Comparison of ENCODE assay signal across 9 cellular contexts in the genomic region with DNA sequence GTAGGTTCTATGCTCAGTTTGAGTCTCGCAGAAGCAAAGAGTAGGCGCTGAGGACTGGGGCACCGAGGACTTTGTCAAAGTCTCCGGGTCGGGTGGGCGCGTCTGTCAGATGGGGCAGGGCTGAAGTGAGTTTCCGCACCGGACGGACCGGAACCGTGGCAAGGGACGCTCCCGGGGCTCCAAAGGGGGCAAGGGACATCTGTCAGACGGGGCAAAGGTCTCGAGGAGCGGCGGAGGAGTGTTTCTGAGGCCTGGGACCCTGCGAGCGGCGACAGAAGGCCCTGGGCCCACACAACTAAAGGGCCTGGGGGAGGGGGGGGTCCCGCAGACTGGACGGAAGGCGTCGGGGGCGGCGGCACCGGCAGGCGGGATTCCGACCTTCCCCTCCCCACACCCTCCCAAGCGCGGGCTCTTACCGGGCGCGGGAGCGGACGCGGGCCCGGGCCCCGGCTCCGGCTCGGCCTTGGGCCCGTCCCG. TPM values are rescaled to one million over a fixed set of nuclear protein-coding genes. Genes with fewer than 3 reads are reported as not detected.
A peak's percentile ranks its signal among the peaks of the same experiment; 100 is the strongest.
DNase-seq lines count a peak whose midpoint lies in the region; TF ChIP-seq lines count a peak whose summit lies in the region.
"Had no signal": no experiment of that assay in that cellular context is flagged by ENCODE, and none has a peak within 500 bp of the region (broad histone marks: within the 10 kb centered on the region; RNA-seq: fewer than 3 reads in every experiment).

No MANE protein-coding gene starts in this region.

- intact Hi-C loops in CD4-positive, alpha-beta memory T cell (cut with micrococcal nuclease) = loop anchor here (1.0 to 2.0 kb wide), 5 partner anchors 13 to 124 kb away; no protein-coding TSS in a partner anchor
- intact Hi-C loops in activated T-helper 1 cell treated with anti-CD3 and anti-CD28 coated beads, Interleukin-12 subunit alpha, Interleukin-12 subunit beta, Interleukin-2, Interleukin-4 antibody, amounts not matched to agents 30 ng/mL and 10 ng/mL and 1 ng/mL, durations not matched to agents 14 hours and 24 hours and 36 hours (cut with micrococcal nuclease) = loop anchor here (1.0 kb wide), 4 partner anchors 13 to 123 kb away; a partner anchor contains a TSS

- DNase-seq in CD4-positive, alpha-beta memory T cell = no peak
- DNase-seq in HFFc6 (no peak), iPS DF 6.9 (ENCODE audit: low read depth, low spot score) (no peak), AG20443 (ENCODE audit: low spot score) (no peak), NCI-H187 (lab: John Stamatoyannopoulos, UW) (no peak), NCI-H1105 treated with DMSO at 0.1 percent for 48 hours (lab: John Stamatoyannopoulos, UW) (no peak)
- no peak for DNase-seq in activated T-helper 1 cell treated with anti-CD3 and anti-CD28 coated beads, Interleukin-12 subunit alpha, Interleukin-12 subunit beta, Interleukin-2, Interleukin-4 antibody, amounts not matched to agents 30 ng/mL and 10 ng/mL and 1 ng/mL, durations not matched to agents 14 hours and 24 hours and 36 hours (ENCODE audit: low spot score)
- DNase-seq in stimulated activated CD4-positive, alpha-beta T cell treated with anti-CD3 and anti-CD28 coated beads, Interleukin-1b, Interleukin-23, amount 100 ng/mL, for 48 hours = peak; percentile 36

- no peaks in the 10 kb centered on the region for H3K27me3 ChIP-seq in CD4-positive, alpha-beta memory T cell (ENCODE audit: insufficient read depth, low read length)
- H3K27me3 ChIP-seq in iPS DF 6.9 (ENCODE audit: control insufficient read depth, insufficient read depth, low read length) = no peaks in the 10 kb centered on the region

- H3K4me3 Mint-ChIP-seq in CD4-positive, alpha-beta memory T cell = peak overlapping the region; percentile 92 to 96 (median 94)
- H3K4me3 Mint-ChIP-seq in HFFc6 = peak overlapping the region; percentile 92
- H3K4me3 Mint-ChIP-seq in activated T-helper 1 cell treated with anti-CD3 and anti-CD28 coated beads, Interleukin-12 subunit alpha, Interleukin-12 subunit beta, Interleukin-2, Interleukin-4 antibody, amounts not matched to agents 30 ng/mL and 10 ng/mL and 1 ng/mL, durations not matched to agents 14 hours and 24 hours and 36 hours = peak overlapping the region; percentile 99

- H3K4me1 ChIP-seq in CD4-positive, alpha-beta memory T cell (ENCODE audit: insufficient read depth, low read length) = peaks cover 31% of the 10 kb centered on the region
- H3K4me1 ChIP-seq in iPS DF 6.9 (ENCODE audit: control insufficient read depth, insufficient read depth, low read length) = peaks cover 6% of the 10 kb centered on the region

- TF ChIP-seq CTCF in HFFc6 (IDR thresholded peaks at IDR 0.05) = no peak

- peaks cover 0 to 3% (median 0%) of the 10 kb centered on the region in 8 donors for H3K9me3 Mint-ChIP-seq in CD4-positive, alpha-beta memory T cell
- H3K9me3 Mint-ChIP-seq in HFFc6 = no peaks in the 10 kb centered on the region
- no peaks in the 10 kb centered on the region for H3K9me3 Mint-ChIP-seq in activated T-helper 1 cell treated with anti-CD3 and anti-CD28 coated beads, Interleukin-12 subunit alpha, Interleukin-12 subunit beta, Interleukin-2, Interleukin-4 antibody, amounts not matched to agents 30 ng/mL and 10 ng/mL and 1 ng/mL, durations not matched to agents 14 hours and 24 hours and 36 hours

- H3K36me3 ChIP-seq in CD4-positive, alpha-beta memory T cell (ENCODE audit: insufficient read depth, low read length) = peaks cover 7% of the 10 kb centered on the region
- H3K36me3 ChIP-seq in iPS DF 6.9 (ENCODE audit: control insufficient read depth, insufficient read depth, low read length) = peaks cover 4% of the 10 kb centered on the region; the same call in 1 of the 2 replicates

- H3K27ac Mint-ChIP-seq in CD4-positive, alpha-beta memory T cell = peak overlapping the region; percentile 86 to 98 (median 94)
- H3K27ac Mint-ChIP-seq in HFFc6 = peak overlapping the region; percentile 86
- H3K27ac Mint-ChIP-seq in activated T-helper 1 cell treated with anti-CD3 and anti-CD28 coated beads, Interleukin-12 subunit alpha, Interleukin-12 subunit beta, Interleukin-2, Interleukin-4 antibody, amounts not matched to agents 30 ng/mL and 10 ng/mL and 1 ng/mL, durations not matched to agents 14 hours and 24 hours and 36 hours = peak overlapping the region; percentile 96

- no CpG with 5 or more reads among the region's 44 CpGs for WGBS in iPS DF 6.9 (ENCODE audit: insufficient coverage, insufficient read length)

- H3K9me3 ChIP-seq in CD4-positive, alpha-beta memory T cell (ENCODE audit: control insufficient read depth in 1 of 2, low read length in 2 of 2) = no peaks in the 10 kb centered on the region
- H3K9me3 ChIP-seq in iPS DF 6.9 (ENCODE audit: control insufficient read depth, insufficient read depth, low read length) = no peaks in the 10 kb centered on the region

- H3K27me3 Mint-ChIP-seq in CD4-positive, alpha-beta memory T cell = no peaks in the 10 kb centered on the region
- peaks cover 5% of the 10 kb centered on the region for H3K27me3 Mint-ChIP-seq in HFFc6 (ENCODE audit: insufficient read depth)
- no peaks in the 10 kb centered on the region for H3K27me3 Mint-ChIP-seq in activated T-helper 1 cell treated with anti-CD3 and anti-CD28 coated beads, Interleukin-12 subunit alpha, Interleukin-12 subunit beta, Interleukin-2, Interleukin-4 antibody, amounts not matched to agents 30 ng/mL and 10 ng/mL and 1 ng/mL, durations not matched to agents 14 hours and 24 hours and 36 hours (ENCODE audit: insufficient read depth)

- POLR2A ChIA-PET in CD4-positive, alpha-beta memory T cell (lab: Charles Lee; ENCODE audit: partially characterized antibody) = interaction anchor here (0.7 to 4.1 kb wide), 19 partner anchors 12 to 938 kb away, joined by 3 to 75 read pairs (median 7); a partner anchor contains a TSS

- peaks cover 3 to 18% of the 10 kb centered on the region in 2 donors for H3K36me3 Mint-ChIP-seq in CD4-positive, alpha-beta memory T cell
- H3K36me3 Mint-ChIP-seq in HFFc6 (ENCODE audit: low read depth) = peaks cover 15% of the 10 kb centered on the region
- peaks cover 17% of the 10 kb centered on the region for H3K36me3 Mint-ChIP-seq in activated T-helper 1 cell treated with anti-CD3 and anti-CD28 coated beads, Interleukin-12 subunit alpha, Interleukin-12 subunit beta, Interleukin-2, Interleukin-4 antibody, amounts not matched to agents 30 ng/mL and 10 ng/mL and 1 ng/mL, durations not matched to agents 14 hours and 24 hours and 36 hours (ENCODE audit: low read depth)

- peak overlapping the region; percentile 74 for H3K27ac ChIP-seq in CD4-positive, alpha-beta memory T cell (ENCODE audit: low read depth, low read length)
- no peak overlapping the region for H3K27ac ChIP-seq in iPS DF 6.9 (ENCODE audit: low read length)

- peaks cover 21 to 44% (median 30%) of the 10 kb centered on the region in 4 donors for H3K4me1 Mint-ChIP-seq in CD4-positive, alpha-beta memory T cell
- H3K4me1 Mint-ChIP-seq in HFFc6 (ENCODE audit: low read depth) = peaks cover 23% of the 10 kb centered on the region
- H3K4me1 Mint-ChIP-seq in activated T-helper 1 cell treated with anti-CD3 and anti-CD28 coated beads, Interleukin-12 subunit alpha, Interleukin-12 subunit beta, Interleukin-2, Interleukin-4 antibody, amounts not matched to agents 30 ng/mL and 10 ng/mL and 1 ng/mL, durations not matched to agents 14 hours and 24 hours and 36 hours (ENCODE audit: low read depth) = peaks cover 31% of the 10 kb centered on the region

- CTCF ChIA-PET in CD4-positive, alpha-beta memory T cell (lab: Charles Lee; ENCODE audit: partially characterized antibody) = interaction anchor here (1.3 to 4.7 kb wide), 5 partner anchors 13 to 124 kb away, joined by 5 to 32 read pairs (median 12); a partner anchor contains a TSS

- H3K4me3 ChIP-seq in CD4-positive, alpha-beta memory T cell (ENCODE audit: low read length in 2 of 2) = peak overlapping the region; percentile 38 to 62
- H3K4me3 ChIP-seq in iPS DF 6.9 (ENCODE audit: low read length) = peak overlapping the region; percentile 68

RNA-seq across cellular contexts. Expression of a gene that starts 13.3 kb away (rescaled TPM):
- total RNA-seq in CD4-positive, alpha-beta memory T cell = 100 to 1,000 TPM; 177 to 182 TPM
- 10 to 100 TPM; 31.4 to 61.4 TPM for polyA plus RNA-seq in CD4-positive, alpha-beta memory T cell
- 10 to 100 TPM; 49.4 to 54.4 (median 52.0) TPM for total RNA-seq in HFFc6 (2021; fragmentation: NEBNext Ultra II Directional; extraction: Animal tissue kit (Norgen Biotek cat#: 25700))
- 73.8 and 77.9 TPM in 2 replicates for total RNA-seq in activated T-helper 1 cell treated with anti-CD3 and anti-CD28 coated beads, Interleukin-12 subunit alpha, Interleukin-12 subunit beta, Interleukin-2, Interleukin-4 antibody, amounts not matched to agents 30 ng/mL and 10 ng/mL and 1 ng/mL, durations not matched to agents 14 hours and 24 hours and 36 hours

RNA-seq across cellular contexts. Expression of a gene that starts 17.7 kb away (rescaled TPM):
- total RNA-seq in CD4-positive, alpha-beta memory T cell = 10 to 100 TPM; 28.7 to 30.0 TPM
- 1 to 10 TPM in 1 of 2 donors, under 1 TPM in 1; 0.03 to 2.5 TPM for polyA plus RNA-seq in CD4-positive, alpha-beta memory T cell
- total RNA-seq in HFFc6 (2021; fragmentation: NEBNext Ultra II Directional; extraction: Animal tissue kit (Norgen Biotek cat#: 25700)) = 10 to 100 TPM; 39.3 to 54.3 (median 43.1) TPM
- 37.6 and 38.7 TPM in 2 replicates for total RNA-seq in activated T-helper 1 cell treated with anti-CD3 and anti-CD28 coated beads, Interleukin-12 subunit alpha, Interleukin-12 subunit beta, Interleukin-2, Interleukin-4 antibody, amounts not matched to agents 30 ng/mL and 10 ng/mL and 1 ng/mL, durations not matched to agents 14 hours and 24 hours and 36 hours

RNA-seq across cellular contexts. Expression of a gene that starts 32.3 kb away (rescaled TPM):
- total RNA-seq in CD4-positive, alpha-beta memory T cell = 100 to 1,000 TPM; 229 to 238 TPM
- polyA plus RNA-seq in CD4-positive, alpha-beta memory T cell = 100 to 1,000 TPM in 1 of 2 donors, 10 to 100 TPM in 1; 37.4 to 106 TPM
- not detected for total RNA-seq in HFFc6 (2021; fragmentation: NEBNext Ultra II Directional; extraction: Animal tissue kit (Norgen Biotek cat#: 25700))
- 130 and 132 TPM in 2 replicates for total RNA-seq in activated T-helper 1 cell treated with anti-CD3 and anti-CD28 coated beads, Interleukin-12 subunit alpha, Interleukin-12 subunit beta, Interleukin-2, Interleukin-4 antibody, amounts not matched to agents 30 ng/mL and 10 ng/mL and 1 ng/mL, durations not matched to agents 14 hours and 24 hours and 36 hours
- total RNA-seq: HT1080 had no signal

RNA-seq across cellular contexts. Expression of a gene that starts 47.2 kb away (rescaled TPM):
- under 1 TPM; 0.61 to 0.91 TPM for total RNA-seq in CD4-positive, alpha-beta memory T cell
- under 1 TPM; 0.19 to 0.23 TPM for polyA plus RNA-seq in CD4-positive, alpha-beta memory T cell
- not detected for total RNA-seq in HFFc6 (2021; fragmentation: NEBNext Ultra II Directional; extraction: Animal tissue kit (Norgen Biotek cat#: 25700))
- 0.07 TPM in 1 of 2 replicates, not detected in the other for total RNA-seq in activated T-helper 1 cell treated with anti-CD3 and anti-CD28 coated beads, Interleukin-12 subunit alpha, Interleukin-12 subunit beta, Interleukin-2, Interleukin-4 antibody, amounts not matched to agents 30 ng/mL and 10 ng/mL and 1 ng/mL, durations not matched to agents 14 hours and 24 hours and 36 hours
- total RNA-seq: HT1080 had no signal

RNA-seq across cellular contexts. Expression of a gene that starts 52.5 kb away (rescaled TPM):
- total RNA-seq in CD4-positive, alpha-beta memory T cell = 10 to 100 TPM; 69.9 to 71.5 TPM
- 10 to 100 TPM; 10.8 to 23.6 TPM for polyA plus RNA-seq in CD4-positive, alpha-beta memory T cell
- 10 to 100 TPM; 22.8 to 31.2 (median 29.6) TPM for total RNA-seq in HFFc6 (2021; fragmentation: NEBNext Ultra II Directional; extraction: Animal tissue kit (Norgen Biotek cat#: 25700))
- 52.7 and 57.5 TPM in 2 replicates for total RNA-seq in activated T-helper 1 cell treated with anti-CD3 and anti-CD28 coated beads, Interleukin-12 subunit alpha, Interleukin-12 subunit beta, Interleukin-2, Interleukin-4 antibody, amounts not matched to agents 30 ng/mL and 10 ng/mL and 1 ng/mL, durations not matched to agents 14 hours and 24 hours and 36 hours

Comparison
In these comparisons a context has a peak if more than half of its experiments do, and no peak if none do; other contexts are left out.
1. RNA of a gene that starts 32.3 kb away (total RNA-seq): 229 to 238 TPM in CD4-positive, alpha-beta memory T cell and 130 to 132 TPM in activated T-helper 1 cell treated with anti-CD3 and anti-CD28 coated beads, Interleukin-12 subunit alpha, Interleukin-12 subunit beta, Interleukin-2, Interleukin-4 antibody, amounts not matched to agents 30 ng/mL and 10 ng/mL and 1 ng/mL, durations not matched to agents 14 hours and 24 hours and 36 hours; not detected in HFFc6; every median in the first group is over 100 times any median in the second.
2. Peak in every context shown above with its lines, with median percentiles within 50 percentile points of each other: H3K27ac Mint-ChIP-seq and H3K4me3 Mint-ChIP-seq.